In the genomic region with DNA sequence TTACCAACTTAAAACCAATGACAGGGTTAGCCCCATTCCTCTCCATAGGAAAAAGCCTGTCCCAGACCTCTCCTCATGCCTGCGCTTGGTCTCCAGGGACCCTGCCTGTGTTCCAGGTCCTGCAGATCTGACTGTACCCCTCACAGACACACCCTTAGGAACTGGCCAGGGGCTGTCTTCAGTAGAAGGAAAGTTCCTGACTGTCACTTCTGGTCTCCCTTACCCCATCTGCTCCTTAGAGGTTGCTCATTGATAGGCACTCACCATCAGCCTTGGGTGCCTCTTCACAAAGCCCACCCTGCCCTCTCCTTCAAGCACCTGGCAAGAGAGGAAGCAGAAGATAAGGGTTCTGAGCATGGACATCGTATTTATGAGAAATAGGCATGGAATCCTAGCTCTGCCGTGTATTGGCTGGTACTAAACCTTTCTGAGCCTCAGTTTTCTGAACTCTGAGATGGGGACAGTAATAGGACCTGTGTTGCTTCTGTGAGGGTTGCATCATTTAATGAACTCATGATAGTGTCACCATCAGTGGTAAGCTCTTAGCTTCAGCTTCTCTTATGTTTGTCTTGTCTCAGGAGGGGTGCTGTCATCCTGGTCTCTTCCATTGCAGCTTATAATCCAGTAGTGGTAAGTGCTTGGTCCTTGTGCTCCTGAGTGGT, we compare ENCODE assay signal across 31 cellular contexts. TPM values are rescaled to one million over a fixed set of nuclear protein-coding genes. Genes with fewer than 3 reads are reported as not detected.
"Had no signal": no experiment of that assay in that cellular context is flagged by ENCODE, and none has a peak within 500 bp of the region (broad histone marks: within the 10 kb centered on the region; RNA-seq: fewer than 3 reads in every experiment).

No MANE protein-coding gene starts in this region.

- H3K27me3 ChIP-seq: pancreas, sigmoid colon, stomach, testis, thyroid gland, transverse colon, upper lobe of left lung, vagina had no signal

- H3K4me1 ChIP-seq: pancreas, prostate gland, upper lobe of left lung had no signal

- H3K36me3 ChIP-seq: left ventricle myocardium inferior, pancreas, prostate gland, sigmoid colon, stomach, thyroid gland, transverse colon, upper lobe of left lung, vagina had no signal

- DNase-seq: hypothalamus; immature natural killer cell; kidney; left colon; left ventricle myocardium inferior; mesendoderm; midbrain; mucosa of descending colon; naive thymus-derived CD4-positive, alpha-beta T cell; pancreas; posterior cingulate gyrus; retina; right cardiac atrium; sigmoid colon; small intestine; stimulated activated CD4-positive, alpha-beta T cell treated with anti-CD3 and anti-CD28 coated beads, Interleukin-1b, Interleukin-23, amount 100 ng/mL, for 48 hours; stimulated activated CD4-positive, alpha-beta T cell treated with anti-CD3 and anti-CD28 coated beads, Interleukin-2, amount 100 ng/mL, for 48 hours; stimulated activated CD4-positive, alpha-beta T cell treated with anti-CD3 and anti-CD28 coated beads, Interleukin-4, amount 100 ng/mL, for 4 hours; stimulated activated CD8-positive, alpha-beta memory T cell treated with anti-CD3 and anti-CD28 coated beads, Interleukin-4, amount 100 ng/mL, for 48 hours; stimulated activated naive B cell treated with anti-CD40 and anti-IgM and Interleukin-4, amounts not matched to agents 10 μg/mL and 1 μg/mL and 100 μg/mL, for 72 hours; stimulated activated naive CD8-positive, alpha-beta T cell treated with anti-CD3 and anti-CD28 coated beads, Interleukin-15, Interleukin-2, amounts not matched to agents 100 U/mL and 50 U/mL, for 24 hours; stomach; testis; thyroid gland; transverse colon; upper lobe of left lung had no signal

- H3K27ac ChIP-seq: left ventricle myocardium inferior, pancreas, prostate gland, sigmoid colon, stomach, testis, thyroid gland, transverse colon, upper lobe of left lung, vagina had no signal

- H3K4me3 ChIP-seq: left ventricle myocardium inferior, lung, mucosa of descending colon, pancreas, prostate gland, sigmoid colon, stomach, testis, thyroid gland, transverse colon, upper lobe of left lung, vagina had no signal

- H3K9me3 ChIP-seq: left ventricle myocardium inferior, mucosa of descending colon, pancreas, prostate gland, sigmoid colon, stomach, testis, thyroid gland, transverse colon, upper lobe of left lung, vagina had no signal

- ATAC-seq: left colon; mucosa of descending colon; naive thymus-derived CD4-positive, alpha-beta T cell; natural killer cell treated with Interleukin-12 subunit alpha and Interleukin-12 subunit beta and Interleukin-15 and Interleukin-18, amount 100 ng/mL, for 72 hours; pancreas; right cardiac atrium; stimulated activated naive B cell treated with anti-CD40 and anti-IgM and Interleukin-4, amounts not matched to agents 10 μg/mL and 1 μg/mL and 100 μg/mL, for 72 hours; stimulated activated naive CD8-positive, alpha-beta T cell treated with anti-CD3 and anti-CD28 coated beads, Interleukin-15, Interleukin-2, amounts not matched to agents 100 U/mL and 50 U/mL, for 24 hours had no signal

- FAIRE-seq: islet of Langerhans, kidney, pancreas, small intestine had no signal

RNA-seq across cellular contexts. Expression of gene DHRS2, which starts 7.5 kb away (rescaled TPM):
- total RNA-seq: left ventricle myocardium inferior, right cardiac atrium, sigmoid colon, thyroid gland, transverse colon had no signal
- polyA plus RNA-seq: right cardiac atrium had no signal
